8 cellular contexts compared by ENCODE assay signal in the genomic region with DNA sequence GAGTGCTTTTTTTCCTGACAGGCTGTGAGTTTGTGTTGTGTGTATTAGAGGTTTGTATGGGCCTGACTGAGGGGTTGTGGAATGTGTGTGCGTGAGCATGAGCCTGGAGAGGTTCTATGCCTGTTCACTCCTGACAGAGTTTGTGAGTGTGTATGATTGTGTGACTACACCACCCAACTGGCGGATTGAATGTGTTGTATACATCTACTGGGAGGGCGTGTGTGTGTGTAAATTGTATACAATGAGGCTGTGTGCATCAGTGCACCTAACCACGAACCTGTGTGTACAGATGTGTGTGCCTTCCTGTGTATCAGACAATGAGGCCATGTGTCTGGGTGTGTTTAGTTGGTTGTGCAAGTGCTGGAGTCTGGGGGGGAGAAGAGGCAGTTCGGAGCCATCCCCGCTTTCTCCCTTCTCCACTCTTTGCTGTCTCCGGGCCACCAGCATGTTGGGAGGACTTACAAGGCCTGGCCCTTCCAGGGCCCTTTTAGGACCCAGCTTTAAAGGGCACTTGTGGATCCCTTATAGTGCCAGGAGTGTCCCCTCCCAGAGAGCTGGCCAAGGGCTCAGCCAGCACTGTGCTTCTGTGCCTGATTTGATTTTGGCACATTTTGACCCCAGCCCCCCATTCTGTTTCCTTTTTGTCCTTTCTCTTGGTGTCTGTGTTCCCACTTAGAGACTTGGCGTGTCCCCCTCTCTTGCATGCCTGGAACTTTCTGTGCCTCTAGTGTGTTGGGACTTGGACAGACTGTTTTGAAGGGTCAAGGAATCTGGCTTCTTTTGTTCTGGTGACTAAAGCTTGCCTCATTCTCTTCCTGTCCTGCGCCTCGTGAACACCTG. TPM values are rescaled to one million over a fixed set of nuclear protein-coding genes. Genes with fewer than 3 reads are reported as not detected.
DNase-seq lines count a peak whose midpoint lies in the region; FAIRE-seq and TF ChIP-seq lines count a peak whose summit lies in the region.

No MANE protein-coding gene starts in this region.

- DNase-seq in AG09309 (ENCODE audit: low read depth) (no peak), HTR-8/SVneo (ENCODE audit: insufficient read length, low spot score) (no peak), MCF 10A (ENCODE audit: unreplicated experiment) (peak; percentile 44), left kidney (ENCODE audit: low read depth, low spot score) (peak; percentile 57), superior temporal gyrus (ENCODE audit: extremely low spot score) (peak; percentile 47), NCI-H1436 treated with DMSO at 0.1 percent for 48 hours (lab: John Stamatoyannopoulos, UW) (no peak), NCI-H1105 treated with DMSO at 0.1 percent for 48 hours (lab: John Stamatoyannopoulos, UW) (no peak)
- no peak for DNase-seq in activated CD4-positive, alpha-beta T cell treated with anti-CD3 and anti-CD28 coated beads, Interleukin-2, amount 50 U/mL, for 1 hour

- FAIRE-seq in HTR-8/SVneo (lab: Jason Lieb, UNC) = peak; percentile 88

- peak overlapping the region; percentile 40 for H3K27ac Mint-ChIP-seq in MCF 10A (ENCODE audit: low read depth, unreplicated experiment)

- peak overlapping the region; percentile 78 for H3K4me3 Mint-ChIP-seq in MCF 10A (ENCODE audit: unreplicated experiment)

- no peaks in the 10 kb centered on the region for H3K36me3 Mint-ChIP-seq in MCF 10A (ENCODE audit: insufficient read depth, unreplicated experiment)

- intact Hi-C loops in MCF 10A (cut with micrococcal nuclease) = no loop called here

- H3K4me3 ChIP-seq in AG09309 (ENCODE audit: control insufficient read depth, low read depth, low read length) = peak overlapping the region; percentile 92

- POLR2A ChIA-PET in MCF 10A (lab: Yijun Ruan, JAX) = interaction anchor here (0.6 to 2.5 kb wide), 12 partner anchors 7 to 303 kb away, joined by 3 to 12 read pairs (median 5); partner anchors contain the start of gene OXSR1

- TF ChIP-seq CTCF in AG09309 (IDR thresholded peaks at IDR 0.05; ENCODE audit: control insufficient read depth, insufficient read depth, low read depth, low read length, missing control alignments) = no peak
- no peak for TF ChIP-seq CTCF in MCF 10A (IDR thresholded peaks at IDR 0.05; ENCODE audit: unreplicated experiment)

- BruUV-seq in MCF 10A (replicated peaks; lab: Mats Ljungman, UMichigan) = no TSS peak

- CTCF ChIA-PET in MCF 10A (lab: Yijun Ruan, JAX) = interaction anchor here (0.5 to 2.1 kb wide), 4 partner anchors 8 to 181 kb away, joined by 3 to 11 read pairs (median 5); no protein-coding TSS in a partner anchor

- no peaks in the 10 kb centered on the region for H3K27me3 Mint-ChIP-seq in MCF 10A (ENCODE audit: insufficient read depth, unreplicated experiment)

- H3K4me1 Mint-ChIP-seq in MCF 10A (ENCODE audit: insufficient read depth, unreplicated experiment) = peaks cover 19% of the 10 kb centered on the region

- no peaks in the 10 kb centered on the region for H3K9me3 Mint-ChIP-seq in MCF 10A (ENCODE audit: unreplicated experiment)

RNA-seq across cellular contexts. Expression of gene CTDSPL, which starts 1.3 kb away (rescaled TPM):
- 28.6 and 38.8 TPM in 2 replicates for total RNA-seq in MCF 10A (2022)

Comparison
In these comparisons a context has a peak if more than half of its experiments do, and no peak if none do; other contexts are left out.
1. DNase-seq: peak in MCF 10A (single experiment), left kidney (single experiment) and superior temporal gyrus (single experiment); none in AG09309 (single experiment), HTR-8/SVneo (single experiment), NCI-H1436 treated with DMSO at 0.1 percent for 48 hours (single experiment), activated CD4-positive, alpha-beta T cell treated with anti-CD3 and anti-CD28 coated beads, Interleukin-2, amount 50 U/mL, for 1 hour (single experiment) and NCI-H1105 treated with DMSO at 0.1 percent for 48 hours (single experiment).